8 cellular contexts compared by ENCODE assay signal in the genomic region with DNA sequence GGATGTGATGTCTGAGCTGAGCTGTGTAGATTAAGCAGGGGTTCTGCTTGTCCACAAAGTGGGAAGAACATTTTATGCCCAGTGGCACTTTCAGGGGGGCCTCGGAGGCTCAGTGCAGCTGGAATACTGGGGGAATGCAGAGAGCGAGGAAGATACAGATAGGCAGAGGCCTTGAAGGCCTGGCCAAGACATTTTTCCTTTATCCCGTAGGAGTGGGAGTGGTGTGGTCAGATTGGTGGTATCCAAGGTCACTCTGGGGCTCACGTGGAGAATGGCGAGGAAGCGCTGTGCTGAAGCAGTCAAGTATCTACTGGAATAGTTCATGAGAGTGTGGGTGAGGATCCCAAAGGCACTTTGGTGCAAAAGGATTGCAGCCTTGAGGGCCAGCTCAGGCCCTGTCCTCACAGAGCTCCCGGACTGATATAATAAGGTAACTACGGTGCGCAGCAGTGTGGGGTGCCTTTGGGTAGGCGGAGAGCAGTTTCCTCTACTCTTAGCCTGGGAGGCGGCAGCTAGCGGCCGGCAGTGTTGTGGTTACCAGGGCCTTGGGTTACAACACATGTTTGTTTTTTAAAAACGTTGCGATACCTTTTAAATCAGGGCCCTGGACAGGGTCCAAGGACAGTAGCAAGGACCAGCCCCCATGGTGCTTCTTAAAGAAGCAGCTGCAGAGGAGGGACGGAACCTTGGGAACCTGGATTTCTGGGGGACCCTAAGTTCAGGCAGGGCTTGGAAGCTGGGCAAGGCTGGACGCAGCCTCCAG. TPM values are rescaled to one million over a fixed set of nuclear protein-coding genes. Genes with fewer than 3 reads are reported as not detected.
DNase-seq lines count a peak whose midpoint lies in the region; ATAC-seq and TF ChIP-seq lines count a peak whose summit lies in the region.

No MANE protein-coding gene starts in this region.

- peak overlapping the region; percentile 42 for H3K4me3 ChIP-seq in left ventricle myocardium inferior
- H3K4me3 ChIP-seq in thyroid gland (replicated peaks in 1 of 3) = no peak overlapping the region

- H3K9me3 ChIP-seq in left ventricle myocardium inferior (replicated peaks) (no peaks in the 10 kb centered on the region), thyroid gland (no peaks in the 10 kb centered on the region)

- peaks cover 58% of the 10 kb centered on the region for H3K4me1 ChIP-seq in left ventricle myocardium inferior
- peaks cover 4 to 15% of the 10 kb centered on the region in 2 donors for H3K4me1 ChIP-seq in thyroid gland

- CTCF ChIA-PET in activated naive CD4-positive, alpha-beta T cell treated with anti-CD3 and anti-CD28 coated beads for 36 hours (lab: Charles Lee) = interaction anchor here (0.9 to 2.3 kb wide), 10 partner anchors 8 to 119 kb away, joined by 3 to 7 read pairs (median 4); a partner anchor contains a TSS
- CTCF ChIA-PET in T-cell (lab: Charles Lee) = interaction anchor here (0.5 to 1.2 kb wide), 7 partner anchors 11 to 1692 kb away, joined by 3 to 4 read pairs (median 3); a partner anchor contains a TSS

- H3K9me3 Mint-ChIP-seq in activated naive CD4-positive, alpha-beta T cell treated with anti-CD3 and anti-CD28 coated beads for 36 hours = no peaks in the 10 kb centered on the region
- no peaks in the 10 kb centered on the region for H3K9me3 Mint-ChIP-seq in T-cell

- no peak for TF ChIP-seq POLR2A in thyroid gland (IDR thresholded peaks at IDR 0.05)

- no peaks in the 10 kb centered on the region for H3K27me3 Mint-ChIP-seq in activated naive CD4-positive, alpha-beta T cell treated with anti-CD3 and anti-CD28 coated beads for 36 hours (ENCODE audit: low read depth)
- no peaks in the 10 kb centered on the region for H3K27me3 Mint-ChIP-seq in T-cell

- no peaks in the 10 kb centered on the region for H3K36me3 ChIP-seq in left ventricle myocardium inferior
- H3K36me3 ChIP-seq in thyroid gland = no peaks in the 10 kb centered on the region

- DNase-seq in activated naive CD4-positive, alpha-beta T cell treated with anti-CD3 and anti-CD28 coated beads for 36 hours = peak; percentile 31
- DNase-seq in activated naive CD4-positive, alpha-beta T cell treated with Interleukin-2 at 50 U/mL for 16 hours = no peak
- DNase-seq in T-cell = peak in 14 of 34 experiments; percentile 10 to 50 (median 29)
- peak; percentile 76 for DNase-seq in left ventricle myocardium inferior
- peak; percentile 23 to 25 for DNase-seq in thyroid gland
- DNase-seq in retina = no peak
- no peak for DNase-seq in stimulated activated CD4-positive, alpha-beta T cell treated with anti-CD3 and anti-CD28 coated beads, Interleukin-4, amount 100 ng/mL, for 24 hours

- intact Hi-C loops in activated naive CD4-positive, alpha-beta T cell treated with anti-CD3 and anti-CD28 coated beads for 36 hours (cut with micrococcal nuclease) = loop anchor here (1.0 kb wide), 1 partner anchor 10 kb away; a partner anchor contains a TSS
- intact Hi-C loops in left ventricle myocardium inferior (cut with micrococcal nuclease) (loop anchor here (5.0 kb wide), 1 partner anchor 67 kb away; no protein-coding TSS in a partner anchor), thyroid gland (cut with DNase I) (loop anchor here (5.0 kb wide), 1 partner anchor 62 kb away; no protein-coding TSS in a partner anchor)

- H3K27ac ChIP-seq in left ventricle myocardium inferior (replicated peaks) = peak overlapping the region; percentile 91
- H3K27ac ChIP-seq in thyroid gland = no peak overlapping the region

- H3K36me3 Mint-ChIP-seq in activated naive CD4-positive, alpha-beta T cell treated with anti-CD3 and anti-CD28 coated beads for 36 hours (ENCODE audit: low read depth) = no peaks in the 10 kb centered on the region
- peaks cover 4% of the 10 kb centered on the region for H3K36me3 Mint-ChIP-seq in T-cell

- 43 to 57% methylated on average over 17 of the region's 17 CpGs for WGBS in thyroid gland, 2 donors

- peaks cover 14% of the 10 kb centered on the region for H3K4me1 Mint-ChIP-seq in activated naive CD4-positive, alpha-beta T cell treated with anti-CD3 and anti-CD28 coated beads for 36 hours (ENCODE audit: low read depth)
- H3K4me1 Mint-ChIP-seq in T-cell = peaks cover 17 to 38% (median 29%) of the 10 kb centered on the region in 3 donors

- H3K4me3 Mint-ChIP-seq in activated naive CD4-positive, alpha-beta T cell treated with anti-CD3 and anti-CD28 coated beads for 36 hours = peak overlapping the region; percentile 3
- H3K4me3 Mint-ChIP-seq in T-cell = peak overlapping the region; percentile 52 to 79 (median 52)

- peak overlapping the region; percentile 52 for H3K27ac Mint-ChIP-seq in activated naive CD4-positive, alpha-beta T cell treated with anti-CD3 and anti-CD28 coated beads for 36 hours
- peak overlapping the region in 1 of 2 donors; percentile 85 for H3K27ac Mint-ChIP-seq in T-cell

- H3K27me3 ChIP-seq in left ventricle myocardium inferior (ENCODE audit: low read depth) = no peaks in the 10 kb centered on the region
- no peaks in the 10 kb centered on the region for H3K27me3 ChIP-seq in thyroid gland

- POLR2A ChIA-PET in T-cell (lab: Charles Lee) = interaction anchor here in 1 of 2 donors (0.6 kb wide), 2 partner anchors 8 to 51 kb away, joined by 3 to 5 read pairs; no protein-coding TSS in a partner anchor

- peak; percentile 61 for ATAC-seq in HG02943 (IDR thresholded peaks at IDR 0.05; ENCODE audit: low read depth, unreplicated experiment)
- ATAC-seq in T-cell (replicated peaks in 1 of 4) = peak; percentile 70 to 87 (median 82)

- TF ChIP-seq CTCF in left ventricle myocardium inferior (IDR thresholded peaks at IDR 0.05; ENCODE audit: borderline replicate concordance) (no peak), thyroid gland (IDR thresholded peaks at IDR 0.05) (no peak)

RNA-seq across cellular contexts. Expression of a gene that starts 10.8 kb away (rescaled TPM):
- total RNA-seq in activated naive CD4-positive, alpha-beta T cell treated with anti-CD3 and anti-CD28 coated beads for 36 hours = 10 to 100 TPM; 15.5 to 18.5 TPM
- total RNA-seq in T-cell (100 to 1,000 TPM in 1 of 5 donors, 10 to 100 TPM in 4; 86.3 to 112 (median 93.5) TPM), left ventricle myocardium inferior (167 TPM), thyroid gland (10 to 100 TPM; 13.5 to 51.6 (median 18.3) TPM)

RNA-seq across cellular contexts. Expression of a gene that starts 18.3 kb away (rescaled TPM):
- 10 to 100 TPM; 21.1 to 21.8 TPM for total RNA-seq in activated naive CD4-positive, alpha-beta T cell treated with anti-CD3 and anti-CD28 coated beads for 36 hours
- total RNA-seq in T-cell = 10 to 100 TPM in 3 of 5 donors, 1 to 10 TPM in 2; 8.2 to 20.9 (median 11.5) TPM
- total RNA-seq in left ventricle myocardium inferior = 35.4 TPM
- total RNA-seq in thyroid gland = 10 to 100 TPM; 15.4 to 23.8 (median 18.8) TPM

Comparison
In these comparisons a context has a peak if more than half of its experiments do, and no peak if none do; other contexts are left out.
1. DNase-seq: peak in activated naive CD4-positive, alpha-beta T cell treated with anti-CD3 and anti-CD28 coated beads for 36 hours (single experiment), left ventricle myocardium inferior (single experiment) and thyroid gland (2 of 2); none in activated naive CD4-positive, alpha-beta T cell treated with Interleukin-2 at 50 U/mL for 16 hours (single experiment), retina (single experiment) and stimulated activated CD4-positive, alpha-beta T cell treated with anti-CD3 and anti-CD28 coated beads, Interleukin-4, amount 100 ng/mL, for 24 hours (single experiment).